37 cellular contexts compared by ENCODE assay signal in the genomic region with DNA sequence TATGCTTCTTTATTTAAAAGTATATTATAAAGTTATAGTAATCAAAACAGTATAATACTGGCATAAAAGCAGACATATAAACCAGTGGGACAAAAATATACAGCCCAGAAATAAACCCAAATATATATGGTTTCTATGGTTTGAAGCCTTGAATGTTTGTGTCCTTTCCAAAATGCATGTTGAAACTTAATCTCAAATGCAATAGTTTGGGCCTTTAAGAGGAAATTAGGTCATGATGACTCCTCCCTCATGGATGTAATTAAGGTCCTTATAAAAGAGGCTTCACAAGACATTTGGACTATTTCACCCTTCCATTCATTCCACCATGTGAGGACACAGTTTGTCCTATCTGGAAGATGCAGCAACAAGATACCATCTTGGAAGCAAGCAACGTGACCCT. TPM values are rescaled to one million over a fixed set of nuclear protein-coding genes. Genes with fewer than 3 reads are reported as not detected.
"Had no signal": no experiment of that assay in that cellular context is flagged by ENCODE, and none has a peak within 500 bp of the region (broad histone marks: within the 10 kb centered on the region; RNA-seq: fewer than 3 reads in every experiment).

A gene with protein sequence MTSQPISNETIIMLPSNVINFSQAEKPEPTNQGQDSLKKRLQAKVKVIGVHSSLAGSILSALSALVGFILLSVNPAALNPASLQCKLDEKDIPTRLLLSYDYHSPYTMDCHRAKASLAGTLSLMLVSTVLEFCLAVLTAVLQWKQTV (plus strand): TSS at position 301 of the 400 bp plus-strand sequence. CDS start 7,641 bp downstream, outside the sequence.

- DNase-seq: activated B cell treated with CpG ODN at 0.5 μM for 24 hours; activated CD4-positive, alpha-beta memory T cell treated with anti-CD3 and anti-CD28 coated beads for 36 hours; activated CD4-positive, alpha-beta T cell treated with anti-CD3 and anti-CD28 coated beads for 4 hours; activated CD4-positive, alpha-beta T cell treated with anti-CD3 and anti-CD28 coated beads, Interleukin-2, amount 10 ng/mL, durations not matched to agents 24 days and 14 days; activated CD4-positive, alpha-beta T cell treated with anti-CD3 and anti-CD28 coated beads, Interleukin-2, amount 50 U/mL, for 1 hour; activated CD4-positive, alpha-beta T cell treated with anti-CD3 and anti-CD28 coated beads, Interleukin-2, amount 50 U/mL, for 4 hours; activated CD4-positive, CD25-positive, alpha-beta regulatory T cell treated with anti-CD3 and anti-CD28 coated beads, Interleukin-2, amount 50 U/mL, for 72 hours; activated CD8-positive, alpha-beta memory T cell treated with anti-CD3 and anti-CD28 coated beads, Interleukin-2, amount 50 U/mL, for 4 hours; activated CD8-positive, alpha-beta T cell treated with anti-CD3 and anti-CD28 coated beads for 36 hours; activated gamma-delta T cell; activated naive CD4-positive, alpha-beta T cell; activated naive CD4-positive, alpha-beta T cell treated with anti-CD3 and anti-CD28 coated beads for 36 hours; activated naive CD4-positive, alpha-beta T cell treated with anti-CD3 and anti-CD28 coated beads, Interleukin-2, amount 50 U/mL, for 16 hours; activated naive CD8-positive, alpha-beta T cell treated with anti-CD3 and anti-CD28 coated beads for 36 hours; activated T-cell treated with anti-CD3 and anti-CD28 coated beads for 4 hours; activated T-cell treated with anti-CD3 and anti-CD28 coated beads, Interleukin-2, amount 50 U/mL, for 1 hour; activated T-cell treated with anti-CD3 and anti-CD28 coated beads, Interleukin-2, amount 50 U/mL, for 4 hours; activated T-cell treated with anti-CD3 and anti-CD28 coated beads, Interleukin-2, amount 50 U/mL, for 72 hours; adrenal gland; amniotic stem cell; aorta; body of pancreas; brain microvascular endothelial cell; central memory CD4-positive, alpha-beta T cell; T-helper 1 cell; T-helper 2 cell; T-helper 9 cell had no signal

- H3K4me3 ChIP-seq: adrenal gland, body of pancreas, breast epithelium had no signal

- H3K27me3 ChIP-seq: adrenal gland, body of pancreas, brain microvascular endothelial cell, breast epithelium had no signal

- H3K4me1 ChIP-seq: adrenal gland, body of pancreas, breast epithelium had no signal

- H3K27ac ChIP-seq: adrenal gland, body of pancreas, brain microvascular endothelial cell, breast epithelium, VCaP had no signal

- H3K36me3 ChIP-seq: adrenal gland, brain microvascular endothelial cell, breast epithelium had no signal

- H3K9me3 ChIP-seq: adrenal gland had no signal

- FAIRE-seq: astrocyte, TTC549 had no signal

RNA-seq across cellular contexts. Expression of the gene that starts here (rescaled TPM):
- total RNA-seq: activated B cell treated with CpG ODN at 0.5 μM for 24 hours; activated CD4-positive, alpha-beta memory T cell treated with anti-CD3 and anti-CD28 coated beads for 36 hours; activated CD4-positive, alpha-beta T cell treated with anti-CD3 and anti-CD28 coated beads, Interleukin-2, amount 10 ng/mL, durations not matched to agents 24 days and 14 days; activated CD8-positive, alpha-beta memory T cell treated with anti-CD3 and anti-CD28 coated beads for 36 hours; activated CD8-positive, alpha-beta T cell treated with anti-CD3 and anti-CD28 coated beads for 36 hours; activated naive CD4-positive, alpha-beta T cell treated with anti-CD3 and anti-CD28 coated beads for 36 hours; activated naive CD4-positive, alpha-beta T cell treated with anti-CD3 and anti-CD28 coated beads, Interleukin-2, amount 50 U/mL, for 72 hours; activated naive CD8-positive, alpha-beta T cell treated with anti-CD3 and anti-CD28 coated beads for 36 hours; activated T-cell treated with anti-CD3 and anti-CD28 coated beads, Interleukin-2, amount 50 U/mL, for 4 hours; activated T-cell treated with anti-CD3 and anti-CD28 coated beads, Interleukin-2, amount 50 U/mL, for 72 hours; activated T-helper 1 cell treated with anti-CD3 and anti-CD28 coated beads, Interleukin-12 subunit alpha, Interleukin-12 subunit beta, Interleukin-2, Interleukin-4 antibody, amounts not matched to agents 30 ng/mL and 10 ng/mL and 1 ng/mL, durations not matched to agents 14 hours and 24 hours and 36 hours; activated T-helper 17 cell treated with anti-CD3 and anti-CD28 coated beads, Interleukin-2, amount 50 U/mL, for 72 hours; adrenal gland; astrocyte; body of pancreas; cardiac septum; cerebellum had no signal
- polyA plus RNA-seq: aorta had no signal
